ENCODE assay signal across 21 cellular contexts in genomic region chr19:28359819-28360414, GRCh38.
"Had no signal": no experiment of that assay in that cellular context is flagged by ENCODE, and none has a peak within 500 bp of the region (broad histone marks: within the 10 kb centered on the region; RNA-seq: fewer than 3 reads in every experiment).

No MANE protein-coding gene starts in this region.

- H3K9ac ChIP-seq: parathyroid adenoma had no signal

- H3K9me3 ChIP-seq: gastrocnemius medialis, prostate gland, thoracic aorta, transverse colon had no signal

- ATAC-seq: effector memory CD8-positive, alpha-beta T cell; gastrocnemius medialis; heart right ventricle; left lobe of liver; naive thymus-derived CD4-positive, alpha-beta T cell; stimulated activated naive B cell treated with anti-CD40 and anti-IgM and Interleukin-4, amounts not matched to agents 10 μg/mL and 1 μg/mL and 100 μg/mL, for 72 hours; stimulated activated naive CD8-positive, alpha-beta T cell treated with anti-CD3 and anti-CD28 coated beads, Interleukin-15, amount 100 ng/mL, for 72 hours had no signal

- FAIRE-seq: islet of Langerhans had no signal

- DNase-seq: effector memory CD8-positive, alpha-beta T cell; gastrocnemius medialis; heart right ventricle; hypothalamus; kidney glomerular epithelial cell; mammary epithelial cell; naive thymus-derived CD4-positive, alpha-beta T cell; nephron progenitor cell; spleen; stimulated activated CD4-positive, alpha-beta T cell treated with anti-CD3 and anti-CD28 coated beads, Interleukin-2, amount 100 ng/mL, for 24 hours; stimulated activated CD4-positive, alpha-beta T cell treated with anti-CD3 and anti-CD28 coated beads, Interleukin-4, amount 100 ng/mL, for 4 hours; stimulated activated naive B cell treated with anti-CD40 and anti-IgM and Interleukin-4, amounts not matched to agents 10 μg/mL and 1 μg/mL and 100 μg/mL, for 72 hours; stimulated activated naive CD8-positive, alpha-beta T cell treated with anti-CD3 and anti-CD28 coated beads, Interleukin-15, amount 100 ng/mL, for 72 hours; transverse colon had no signal

- H2AFZ ChIP-seq: parathyroid adenoma had no signal

- H3K4me1 ChIP-seq: esophagus muscularis mucosa, gastrocnemius medialis, heart right ventricle, parathyroid adenoma, prostate gland, spleen, transverse colon had no signal

- H3K4me3 ChIP-seq: esophagus muscularis mucosa, gastrocnemius medialis, heart right ventricle, prostate gland, spleen, thoracic aorta, transverse colon had no signal

- H3K36me3 ChIP-seq: esophagus muscularis mucosa, gastrocnemius medialis, heart right ventricle, prostate gland, spleen, thoracic aorta, transverse colon had no signal

- H3K27ac ChIP-seq: epithelial cell of prostate, esophagus muscularis mucosa, gastrocnemius medialis, heart right ventricle, parathyroid adenoma, prostate gland, spleen, thoracic aorta, transverse colon had no signal

- H3K27me3 ChIP-seq: esophagus muscularis mucosa, gastrocnemius medialis, heart right ventricle, spleen, transverse colon had no signal
